ENCODE assay signal across 8 cellular contexts in genomic region chr1:149664624-149665023, GRCh38.
DNase-seq lines count a peak whose midpoint lies in the region; ATAC-seq, FAIRE-seq and TF ChIP-seq lines count a peak whose summit lies in the region.
"Not testable (repeated sequence)": the region's sequence is repeated elsewhere in the genome, so short reads cannot be mapped to it uniquely, and the experiment has no call there.

No MANE protein-coding gene starts in this region.

- H2AFZ ChIP-seq in IMR-90 (replicated peaks; ENCODE audit: low read length, poor library complexity), result not testable (repeated sequence)

- FAIRE-seq in A549 (lab: Jason Lieb, UNC); pancreas (lab: Jason Lieb, UNC): not testable (repeated sequence)

- H2BK120ac ChIP-seq in IMR-90 (ENCODE audit: low read depth, low read length), result not testable (repeated sequence)

- not testable (repeated sequence) for H2AK5ac ChIP-seq in IMR-90 (ENCODE audit: low read depth, low read length)

- not testable (repeated sequence) for H3K4me3 ChIP-seq in A549; IMR-90 (ENCODE audit: insufficient read depth, low read depth, low read length); colonic mucosa; pancreas; upper lobe of right lung

- H4K20me1 ChIP-seq in IMR-90 (ENCODE audit: insufficient read depth, low read length), result not testable (repeated sequence)

- not testable (repeated sequence) for H3K27me3 ChIP-seq in IMR-90 (ENCODE audit: control insufficient read depth, insufficient read depth, low read length); colonic mucosa; pancreas; upper lobe of right lung

- not testable (repeated sequence) for H3K36me3 ChIP-seq in IMR-90 (ENCODE audit: control insufficient read depth, insufficient read depth, low read length); colonic mucosa; pancreas; upper lobe of right lung

- not testable (repeated sequence) for H3K9ac ChIP-seq in IMR-90 (ENCODE audit: low read depth, low read length); colonic mucosa (ENCODE audit: low read depth in 2 of 2, low read length in 2 of 2)

- not testable (repeated sequence) for H3K4ac ChIP-seq in IMR-90 (ENCODE audit: low read depth, low read length)

- H3K4me1 ChIP-seq in A549; IMR-90 (ENCODE audit: control insufficient read depth, insufficient read depth, low read length); colonic mucosa; pancreas; upper lobe of right lung: not testable (repeated sequence)

- H3K27ac ChIP-seq in A549, result peak overlapping the region in 1 of 2 experiments; percentile 40; a peak in 1 of 6 replicates
- not testable (repeated sequence) for H3K27ac ChIP-seq in IMR-90 (ENCODE audit: insufficient read depth, low read length); colonic mucosa; upper lobe of right lung
- peak overlapping the region in 2 of 4 donors; percentile 28 to 56 for H3K27ac ChIP-seq in pancreas

- H3K9me3 ChIP-seq in A549; IMR-90 (ENCODE audit: control insufficient read depth, insufficient read depth, low read length); colonic mucosa; pancreas; upper lobe of right lung: not testable (repeated sequence)

- H3K56ac ChIP-seq in IMR-90 (ENCODE audit: extremely low read depth, insufficient read depth, low read length), result not testable (repeated sequence)

- not testable (repeated sequence) for H4K5ac ChIP-seq in IMR-90 (ENCODE audit: low read depth, low read length)

- H3K14ac ChIP-seq in IMR-90 (replicated peaks; ENCODE audit: low read depth, low read length), result not testable (repeated sequence)

- not testable (repeated sequence) for TF ChIP-seq CTCF in A549 (IDR thresholded peaks at IDR 0.05); IMR-90 (conservative IDR thresholded peaks at IDR 0.05; ENCODE audit: low read depth, low read length); colonic mucosa (IDR thresholded peaks at IDR 0.05); pancreas (IDR thresholded peaks at IDR 0.05); upper lobe of right lung (IDR thresholded peaks at IDR 0.05)

- not testable (repeated sequence) for H2AK9ac ChIP-seq in IMR-90 (replicated peaks; ENCODE audit: low read depth, low read length, poor library complexity)

- H2BK20ac ChIP-seq in IMR-90 (ENCODE audit: low read depth, low read length), result not testable (repeated sequence)

- H2BK5ac ChIP-seq in IMR-90 (ENCODE audit: low read depth, low read length, poor library complexity, severe bottlenecking), result not testable (repeated sequence)

- WGBS in A549 (ENCODE audit: missing lambda C conversion rate), result no CpG with 5 or more reads among the region's 2 CpGs
- no CpG with 5 or more reads among the region's 2 CpGs for WGBS in IMR-90 (ENCODE audit: extremely low coverage in 2 of 2, insufficient read length in 1 of 2), 2 experiments
- 0 to 20% methylated on average over 1 of the region's 2 CpGs for WGBS in pancreas, 2 donors

- peak; percentile 65 to 68 for ATAC-seq in A549
- ATAC-seq in IMR-90 (ENCODE audit: low read depth), result peak; percentile 35; the same call in 1 of the 2 replicates
- peak; percentile 90 for ATAC-seq in left lobe of liver
- peak; percentile 90 to 96 (median 94) for ATAC-seq in pancreas
- ATAC-seq in upper lobe of right lung, result peak; percentile 65

- not testable (repeated sequence) for TF ChIP-seq EP300 in A549 (IDR thresholded peaks at IDR 0.05)

- not testable (repeated sequence) for H3K9me1 ChIP-seq in IMR-90 (ENCODE audit: insufficient read depth, low read length)

- H3K4me2 ChIP-seq in A549; IMR-90 (ENCODE audit: low read depth, low read length): not testable (repeated sequence)

- DNase-seq in A549 (ENCODE audit: low read depth in 1 of 2, low spot score in 1 of 2); IMR-90; left lobe of liver (ENCODE audit: low spot score); upper lobe of right lung: not testable (repeated sequence)
- DNase-seq in SK-MEL-5 (ENCODE audit: low read depth, low spot score) (peak; percentile 46), colonic mucosa (peak; percentile 28), glomerular visceral epithelial cell (ENCODE audit: extremely low spot score) (peak; percentile 1), pancreas (peak in 3 of 6 donors; percentile 6 to 26 (median 21))

- in situ Hi-C loops in IMR-90 (cut with MboI; ENCODE audit: low sequenced_read_pairs); SK-MEL-5 (cut with HindIII; ENCODE audit: low pct_unique_long_range_greater_than_20kb, low sequenced_read_pairs): not testable (repeated sequence)

- H2BK15ac ChIP-seq in IMR-90 (ENCODE audit: low read depth, low read length), result not testable (repeated sequence)

- POLR2A ChIA-PET in A549 (lab: Yijun Ruan, JAX); IMR-90 (lab: Charles Lee; ENCODE audit: unreplicated experiment): not testable (repeated sequence)

- not testable (repeated sequence) for H3K18ac ChIP-seq in IMR-90 (ENCODE audit: low read depth, low read length)

- intact Hi-C loops in IMR-90 (cut with micrococcal nuclease); colonic mucosa (cut with DNase I); pancreas (cut with DNase I); upper lobe of right lung (cut with DNase I): not testable (repeated sequence)

- BruUV-seq in IMR-90 (replicated peaks; lab: Mats Ljungman, UMichigan), result not testable (repeated sequence)

- H3K23ac ChIP-seq in IMR-90 (ENCODE audit: low read depth, low read length), result not testable (repeated sequence)

- not testable (repeated sequence) for H3K79me1 ChIP-seq in IMR-90 (ENCODE audit: low read depth in 1 of 2, low read length in 2 of 2)

- not testable (repeated sequence) for H4K91ac ChIP-seq in IMR-90 (ENCODE audit: insufficient read depth, low read depth, low read length)

- not testable (repeated sequence) for H4K8ac ChIP-seq in IMR-90 (ENCODE audit: low read depth in 2 of 2, low read length in 2 of 2)

- not testable (repeated sequence) for TF ChIP-seq RAD21 in A549 (conservative IDR thresholded peaks at IDR 0.05 in 1 of 2, IDR thresholded peaks at IDR 0.05 in 1 of 2); IMR-90 (IDR thresholded peaks at IDR 0.05; ENCODE audit: low read length)

- dilution Hi-C loops in IMR-90 (cut with HindIII; ENCODE audit: low sequenced_read_pairs, unreplicated experiment), result not testable (repeated sequence)

- CTCF ChIA-PET in A549 (lab: Yijun Ruan, JAX); IMR-90 (lab: Yijun Ruan, JAX): not testable (repeated sequence)

- not testable (repeated sequence) for TF ChIP-seq POLR2A in A549 (IDR thresholded peaks at IDR 0.05; ENCODE audit: low read length); IMR-90 (IDR thresholded peaks at IDR 0.05; ENCODE audit: low read depth, low read length)

Comparison
In these comparisons a context has a peak if more than half of its experiments do, and no peak if none do; other contexts are left out.
1. ATAC-seq: peak in every context shown above with its lines; median percentile 94 in pancreas; 90 in left lobe of liver; 66 in A549; 65 in upper lobe of right lung; 35 in IMR-90.